8 cellular contexts compared by ENCODE assay signal in genomic region chr6:15358579-15359327, GRCh38.
DNase-seq lines count a peak whose midpoint lies in the region; ATAC-seq and TF ChIP-seq lines count a peak whose summit lies in the region.

No MANE protein-coding gene starts in this region.

- H3K27ac ChIP-seq in CD4-positive, alpha-beta T cell (ENCODE audit: low read depth, low read length): no peak overlapping the region
- no peak overlapping the region for H3K27ac ChIP-seq in sigmoid colon

- TF ChIP-seq EP300 in sigmoid colon (IDR thresholded peaks at IDR 0.05): no peak

- no peak overlapping the region for H3K4me3 Mint-ChIP-seq in CD4-positive, alpha-beta T cell

- no peak for TF ChIP-seq CTCF in CD4-positive, alpha-beta T cell (IDR thresholded peaks at IDR 0.05)
- no peak for TF ChIP-seq CTCF in sigmoid colon (IDR thresholded peaks at IDR 0.05)

- H3K9me3 Mint-ChIP-seq in CD4-positive, alpha-beta T cell: no peaks in the 10 kb centered on the region

- CTCF ChIA-PET in CD4-positive, alpha-beta T cell (lab: Charles Lee): no interaction called here

- peaks cover 0 to 12% (median 3%) of the 10 kb centered on the region in 4 donors for H3K4me1 ChIP-seq in sigmoid colon

- peaks cover 49% of the 10 kb centered on the region for H3K4me1 Mint-ChIP-seq in CD4-positive, alpha-beta T cell (ENCODE audit: low read depth)

- H3K36me3 Mint-ChIP-seq in CD4-positive, alpha-beta T cell (ENCODE audit: low read depth): no peaks in the 10 kb centered on the region

- H3K4me3 ChIP-seq in sigmoid colon: no peak overlapping the region

- H3K9me3 ChIP-seq in CD4-positive, alpha-beta T cell (ENCODE audit: control insufficient read depth, low read length): no peaks in the 10 kb centered on the region
- no peaks in the 10 kb centered on the region for H3K9me3 ChIP-seq in sigmoid colon

- no peak for DNase-seq in CD4-positive, alpha-beta T cell
- peak; percentile 22 for DNase-seq in NCI-H510A (lab: John Stamatoyannopoulos, UW)
- no peak for DNase-seq in Right ventricle myocardium superior
- DNase-seq in NCI-H1092 treated with DMSO at 0.1 percent for 48 hours (lab: John Stamatoyannopoulos, UW): no peak
- DNase-seq in activated effector memory CD4-positive, alpha-beta T cell treated with anti-CD3 and anti-CD28 coated beads, Interleukin-2, amount 50 U/mL, for 16 hours: no peak
- DNase-seq in sigmoid colon: no peak
- no peak for DNase-seq in activated gamma-delta T cell treated with Interleukin-2 at 50 U/mL for 16 hours

- peak overlapping the region; percentile 4 for H3K27ac Mint-ChIP-seq in CD4-positive, alpha-beta T cell

- ATAC-seq in CD4-positive, alpha-beta T cell (ENCODE audit: poor library complexity): peak; percentile 34
- ATAC-seq in GM21529 (IDR thresholded peaks at IDR 0.05; ENCODE audit: unreplicated experiment) (peak; percentile 37), Right ventricle myocardium superior (ENCODE audit: poor library complexity) (peak; percentile 32)

- no peaks in the 10 kb centered on the region for H3K27me3 ChIP-seq in CD4-positive, alpha-beta T cell (ENCODE audit: control insufficient read depth, insufficient read depth, low read length)
- H3K27me3 ChIP-seq in sigmoid colon: no peaks in the 10 kb centered on the region

- POLR2A ChIA-PET in CD4-positive, alpha-beta T cell (lab: Charles Lee): interaction anchor here (0.9 kb wide), 1 partner anchor 12 kb away, joined by 3 read pairs; no protein-coding TSS in a partner anchor

- WGBS in sigmoid colon, 2 donors: 87% methylated on average over 9 of the region's 9 CpGs

- no peak for TF ChIP-seq POLR2A in sigmoid colon (IDR thresholded peaks at IDR 0.05)

- H3K36me3 ChIP-seq in sigmoid colon: no peaks in the 10 kb centered on the region

- H3K27me3 Mint-ChIP-seq in CD4-positive, alpha-beta T cell: no peaks in the 10 kb centered on the region

- intact Hi-C loops in CD4-positive, alpha-beta T cell (cut with DNase I, micrococcal nuclease): no loop called here
- intact Hi-C loops in Right ventricle myocardium superior (cut with DNase I) (no loop called here), sigmoid colon (cut with DNase I) (no loop called here)
